Comparison of ENCODE assay signal across 23 cellular contexts in the genomic region with DNA sequence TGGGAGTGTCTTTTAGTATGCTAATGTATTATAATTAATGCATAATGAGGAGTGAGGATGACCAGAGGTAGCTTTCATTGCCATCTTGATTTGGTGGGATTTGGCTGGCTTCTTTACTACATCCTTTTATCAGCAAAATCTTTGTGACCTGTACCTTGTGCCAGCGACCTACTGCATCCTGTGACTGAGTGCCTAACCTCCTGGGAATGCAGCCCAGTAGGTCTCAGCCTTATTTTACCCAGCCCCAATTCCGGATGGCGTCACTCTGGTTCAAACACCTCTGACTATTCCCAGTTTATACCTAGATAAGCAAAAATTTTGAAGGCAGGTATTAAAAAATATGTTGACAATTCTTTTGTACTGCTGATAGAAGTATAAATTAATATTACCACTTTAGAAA. TPM values are rescaled to one million over a fixed set of nuclear protein-coding genes. Genes with fewer than 3 reads are reported as not detected.
DNase-seq lines count a peak whose midpoint lies in the region; ATAC-seq and TF ChIP-seq lines count a peak whose summit lies in the region.
"Had no signal": no experiment of that assay in that cellular context is flagged by ENCODE, and none has a peak within 500 bp of the region (broad histone marks: within the 10 kb centered on the region; RNA-seq: fewer than 3 reads in every experiment).

No MANE protein-coding gene starts in this region.

- CTCF ChIA-PET in Calu3 (lab: Charles Lee): no interaction called here

- H3K9me3 Mint-ChIP-seq in Calu3 (ENCODE audit: low read depth, unreplicated experiment) (peaks cover 5% of the 10 kb centered on the region), endothelial cell (ENCODE audit: unreplicated experiment) (no peaks in the 10 kb centered on the region)
- H3K9me3 Mint-ChIP-seq: CD4-positive, alpha-beta T cell had no signal

- H3K36me3 Mint-ChIP-seq in Calu3 (ENCODE audit: insufficient read depth, unreplicated experiment) (no peaks in the 10 kb centered on the region), endothelial cell (ENCODE audit: low read depth, unreplicated experiment) (no peaks in the 10 kb centered on the region)
- H3K36me3 Mint-ChIP-seq: CD8-positive, alpha-beta T cell had no signal

- no TSS peak for BruUV-seq in Calu3 (replicated peaks; lab: Mats Ljungman, UMichigan)

- H3K27ac Mint-ChIP-seq in Calu3 (ENCODE audit: unreplicated experiment): no peak overlapping the region
- no peak overlapping the region for H3K27ac Mint-ChIP-seq in endothelial cell (ENCODE audit: unreplicated experiment)
- H3K27ac Mint-ChIP-seq: B cell; CD4-positive, alpha-beta T cell; CD8-positive, alpha-beta T cell had no signal

- no peaks in the 10 kb centered on the region for H3K27me3 Mint-ChIP-seq in Calu3 (ENCODE audit: unreplicated experiment)
- peaks cover under 1% of the 10 kb centered on the region for H3K27me3 Mint-ChIP-seq in endothelial cell (ENCODE audit: unreplicated experiment)
- H3K27me3 Mint-ChIP-seq: CD4-positive, alpha-beta T cell had no signal

- peak; percentile 31 for ATAC-seq in left lobe of liver
- ATAC-seq: A549; CD8-positive, alpha-beta T cell; GM12878 had no signal

- intact Hi-C loops in Calu3 (cut with micrococcal nuclease; ENCODE audit: unreplicated experiment): no loop called here

- H3K4me3 Mint-ChIP-seq in Calu3 (ENCODE audit: low read depth, unreplicated experiment): no peak overlapping the region
- no peak overlapping the region for H3K4me3 Mint-ChIP-seq in endothelial cell (ENCODE audit: unreplicated experiment)
- H3K4me3 Mint-ChIP-seq: B cell; CD4-positive, alpha-beta T cell; CD8-positive, alpha-beta T cell had no signal

- TF ChIP-seq CTCF in Calu3 (IDR thresholded peaks at IDR 0.05; ENCODE audit: unreplicated experiment) (no peak), endothelial cell (IDR thresholded peaks at IDR 0.05; ENCODE audit: unreplicated experiment) (no peak)

- DNase-seq in Calu3 (peak; percentile 4), NAMALWA (ENCODE audit: low spot score) (peak; percentile 27), left lobe of liver (ENCODE audit: low spot score) (no peak), foreskin melanocyte (no peak), NCI-H2196 (lab: John Stamatoyannopoulos, UW; ENCODE audit: unreplicated experiment) (no peak), endothelial cell (ENCODE audit: low spot score) (no peak)
- DNase-seq: AML-193; Caco-2; CD4-positive, alpha-beta T cell; CD8-positive, alpha-beta T cell; DMS 273 treated with DMSO at 0.1 percent for 48 hours; DMS153; DMS53; DMS79; DND-41; EL; GDM1 had no signal

- H3K4me1 Mint-ChIP-seq in Calu3 (ENCODE audit: low read depth, unreplicated experiment) (no peaks in the 10 kb centered on the region), endothelial cell (ENCODE audit: unreplicated experiment) (peaks cover 3% of the 10 kb centered on the region)

RNA-seq across cellular contexts. Expression of gene BLMH, which starts 10.5 kb away (rescaled TPM):
- 28.2 and 33.7 TPM in 2 replicates for total RNA-seq in Calu3 (2022)
- total RNA-seq in left lobe of liver: 8.1 TPM
- 150 TPM for total RNA-seq in endothelial cell (ENCODE audit: unreplicated experiment)

RNA-seq across cellular contexts. Expression of gene TMIGD1, which starts 31.6 kb away (rescaled TPM):
- not detected in 2 replicates for total RNA-seq in Calu3 (2022)
- total RNA-seq in left lobe of liver: not detected
- not detected for total RNA-seq in endothelial cell (ENCODE audit: unreplicated experiment)
- total RNA-seq: A172; B cell; Caco-2; CD4-positive, alpha-beta T cell; CD8-positive, alpha-beta T cell; Daoy; G401; GM12878 had no signal

Comparison
In these comparisons a context has a peak if more than half of its experiments do, and no peak if none do; other contexts are left out.
1. DNase-seq: peak in Calu3 (single experiment) and NAMALWA (single experiment); none in left lobe of liver (single experiment), foreskin melanocyte (single experiment), NCI-H2196 (single experiment) and endothelial cell (single experiment).